Comparison of ENCODE assay signal across 8 cellular contexts in genomic region chrX:63754141-63754859, GRCh38. TPM values are rescaled to one million over a fixed set of nuclear protein-coding genes. Genes with fewer than 3 reads are reported as not detected.
DNase-seq lines count a peak whose midpoint lies in the region; ATAC-seq, FAIRE-seq and TF ChIP-seq lines count a peak whose summit lies in the region.

No MANE protein-coding gene starts in this region.

- POLR2A ChIA-PET in CD8-positive, alpha-beta memory T cell (lab: Charles Lee) = interaction anchor here (1.0 kb wide), 1 partner anchor 403 kb away, joined by 4 read pairs; the partner anchor contains the start of gene SPIN4

- H3K4me1 ChIP-seq in CD8-positive, alpha-beta memory T cell (ENCODE audit: insufficient read depth, low read length) = peaks cover 11% of the 10 kb centered on the region
- H3K4me1 ChIP-seq in esophagus muscularis mucosa (peaks cover 9 to 44% (median 24%) of the 10 kb centered on the region in 4 donors), neutrophil (ENCODE audit: control insufficient read depth in 1 of 2, insufficient read depth in 1 of 2, low read depth in 1 of 2, low read length in 1 of 2) (peaks cover 0 to 9% of the 10 kb centered on the region in 2 experiments)

- peak overlapping the region; percentile 94 to 99 (median 98) for H3K4me3 Mint-ChIP-seq in CD8-positive, alpha-beta memory T cell

- H3K27ac Mint-ChIP-seq in CD8-positive, alpha-beta memory T cell = peak overlapping the region; percentile 93 to 99 (median 96)

- TF ChIP-seq EP300 in esophagus muscularis mucosa (IDR thresholded peaks at IDR 0.05) = no peak

- no peak for TF ChIP-seq POLR2A in esophagus muscularis mucosa (IDR thresholded peaks at IDR 0.05; ENCODE audit: low read depth)

- H3K9me3 Mint-ChIP-seq in CD8-positive, alpha-beta memory T cell = no peaks in the 10 kb centered on the region

- H3K36me3 ChIP-seq in CD8-positive, alpha-beta memory T cell (ENCODE audit: insufficient read depth, low read length) = no peaks in the 10 kb centered on the region
- H3K36me3 ChIP-seq in esophagus muscularis mucosa (no peaks in the 10 kb centered on the region), neutrophil (no peaks in the 10 kb centered on the region)

- TF ChIP-seq CTCF in esophagus muscularis mucosa (IDR thresholded peaks at IDR 0.05) = no peak
- TF ChIP-seq CTCF in neutrophil (IDR thresholded peaks at IDR 0.05) = no peak

- DNase-seq in CD8-positive, alpha-beta memory T cell = peak in 3 of 5 donors; percentile 24 to 50 (median 46)
- DNase-seq in Kasumi-1 (lab: John Stamatoyannopoulos, UW) (peak; percentile 7 to 29), esophagus muscularis mucosa (ENCODE audit: extremely low spot score) (no peak), posterior vena cava (ENCODE audit: low spot score) (no peak), frontal cortex (ENCODE audit: low spot score in 2 of 2) (no peak)
- DNase-seq in activated CD4-positive, alpha-beta T cell treated with anti-CD3 and anti-CD28 coated beads, Interleukin-2, amount 50 U/mL, for 4 hours = peak; percentile 1 to 3

- peak overlapping the region; percentile 82 for H3K27ac ChIP-seq in CD8-positive, alpha-beta memory T cell (ENCODE audit: low read depth, low read length)
- H3K27ac ChIP-seq in esophagus muscularis mucosa (replicated peaks in 1 of 4) = peak overlapping the region; percentile 85 to 90 (median 88)
- peak overlapping the region; percentile 71 for H3K27ac ChIP-seq in neutrophil

- CTCF ChIA-PET in CD8-positive, alpha-beta memory T cell (lab: Charles Lee) = no interaction called here

- ATAC-seq in GM21515 (IDR thresholded peaks at IDR 0.05; ENCODE audit: unreplicated experiment) = peak; percentile 39

- H3K27me3 ChIP-seq in CD8-positive, alpha-beta memory T cell (ENCODE audit: insufficient read depth, low read length, poor library complexity, severe bottlenecking) = no peaks in the 10 kb centered on the region
- H3K27me3 ChIP-seq in esophagus muscularis mucosa (no peaks in the 10 kb centered on the region), neutrophil (no peaks in the 10 kb centered on the region)

- peaks cover 22 to 52% (median 33%) of the 10 kb centered on the region in 3 donors for H3K4me1 Mint-ChIP-seq in CD8-positive, alpha-beta memory T cell

- H3K36me3 Mint-ChIP-seq in CD8-positive, alpha-beta memory T cell = peaks cover 0 to 7% (median 0%) of the 10 kb centered on the region in 3 donors

- no peak for FAIRE-seq in frontal cortex (lab: Jason Lieb, UNC)

- intact Hi-C loops in esophagus muscularis mucosa (cut with DNase I) = loop anchor here (10.0 kb wide), 1 partner anchor 451 kb away; the partner anchor contains the start of gene AMER1
- intact Hi-C loops in posterior vena cava (cut with DNase I) = no loop called here

- H3K27me3 Mint-ChIP-seq in CD8-positive, alpha-beta memory T cell = peaks cover 0 to 7% of the 10 kb centered on the region in 2 donors

- 38% methylated on average over 25 of the region's 25 CpGs for WGBS in esophagus muscularis mucosa

- H3K4me3 ChIP-seq in CD8-positive, alpha-beta memory T cell (ENCODE audit: low read length) = peak overlapping the region; percentile 92
- H3K4me3 ChIP-seq in esophagus muscularis mucosa (peak overlapping the region; percentile 55 to 71 (median 64)), neutrophil (ENCODE audit: low read depth in 1 of 2, low read length in 1 of 2) (peak overlapping the region; percentile 66 to 75)

- no peaks in the 10 kb centered on the region for H3K9me3 ChIP-seq in CD8-positive, alpha-beta memory T cell (ENCODE audit: low read length)
- H3K9me3 ChIP-seq in esophagus muscularis mucosa = no peaks in the 10 kb centered on the region
- no peaks in the 10 kb centered on the region for H3K9me3 ChIP-seq in neutrophil

RNA-seq across cellular contexts. Expression of gene ARHGEF9, which starts 30.7 kb away (rescaled TPM):
- 10 to 100 TPM; 16.7 to 18.3 TPM for total RNA-seq in CD8-positive, alpha-beta memory T cell
- polyA plus RNA-seq in CD8-positive, alpha-beta memory T cell = 7.1 TPM
- 10 to 100 TPM; 18.7 to 21.4 (median 20.4) TPM for total RNA-seq in esophagus muscularis mucosa
- 10 to 100 TPM; 68.9 to 94.0 TPM for total RNA-seq in posterior vena cava
- total RNA-seq in frontal cortex = 64.4 TPM

Comparison
In these comparisons a context has a peak if more than half of its experiments do, and no peak if none do; other contexts are left out.
1. DNase-seq: peak in CD8-positive, alpha-beta memory T cell (3 of 5), Kasumi-1 (2 of 2) and activated CD4-positive, alpha-beta T cell treated with anti-CD3 and anti-CD28 coated beads, Interleukin-2, amount 50 U/mL, for 4 hours (2 of 2); none in esophagus muscularis mucosa (single experiment), posterior vena cava (single experiment) and frontal cortex (0 of 2).
2. Peak in every context shown above with its lines, with median percentiles within 50 percentile points of each other: H3K27ac ChIP-seq and H3K4me3 ChIP-seq.